In the genomic region with DNA sequence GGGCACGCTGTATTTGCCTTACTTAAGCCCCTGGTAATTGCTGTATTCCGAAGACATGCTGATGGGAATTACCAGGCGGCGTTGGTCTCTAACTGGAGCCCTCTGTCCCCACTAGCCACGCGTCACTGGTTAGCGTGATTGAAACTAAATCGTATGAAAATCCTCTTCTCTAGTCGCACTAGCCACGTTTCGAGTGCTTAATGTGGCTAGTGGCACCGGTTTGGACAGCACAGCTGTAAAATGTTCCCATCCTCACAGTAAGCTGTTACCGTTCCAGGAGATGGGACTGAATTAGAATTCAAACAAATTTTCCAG, we compare ENCODE assay signal across 9 cellular contexts. TPM values are rescaled to one million over a fixed set of nuclear protein-coding genes. Genes with fewer than 3 reads are reported as not detected.
DNase-seq lines count a peak whose midpoint lies in the region; ATAC-seq and TF ChIP-seq lines count a peak whose summit lies in the region.
"Had no signal": no experiment of that assay in that cellular context is flagged by ENCODE, and none has a peak within 500 bp of the region (broad histone marks: within the 10 kb centered on the region; RNA-seq: fewer than 3 reads in every experiment).

No MANE protein-coding gene starts in this region.

- no peaks in the 10 kb centered on the region for H4K20me1 ChIP-seq in DND-41 (ENCODE audit: insufficient read depth, low read length)

- H3K27ac ChIP-seq in DND-41 (ENCODE audit: low read length): peak overlapping the region; percentile 100
- peak overlapping the region; percentile 93 to 100 for H3K27ac ChIP-seq in left lung
- peak overlapping the region; percentile 99 for H3K27ac ChIP-seq in upper lobe of right lung

- peaks cover 49% of the 10 kb centered on the region for H3K4me1 ChIP-seq in DND-41 (ENCODE audit: insufficient read depth, low read length)
- peaks cover 9% of the 10 kb centered on the region for H3K4me1 ChIP-seq in adipocyte (ENCODE audit: control insufficient read depth, insufficient read depth, low read length)
- peaks cover 0 to 34% of the 10 kb centered on the region in 2 donors for H3K4me1 ChIP-seq in left lung
- peaks cover 9% of the 10 kb centered on the region for H3K4me1 ChIP-seq in upper lobe of right lung

- peaks cover 27% of the 10 kb centered on the region for H3K36me3 ChIP-seq in DND-41 (ENCODE audit: insufficient read depth, low read length)
- no peaks in the 10 kb centered on the region for H3K36me3 ChIP-seq in adipocyte (ENCODE audit: control insufficient read depth, insufficient read depth, low read length, severe bottlenecking)
- H3K36me3 ChIP-seq in left lung: no peaks in the 10 kb centered on the region
- H3K36me3 ChIP-seq in upper lobe of right lung: no peaks in the 10 kb centered on the region

- intact Hi-C loops in left lung (cut with DNase I): no loop called here
- intact Hi-C loops in upper lobe of right lung (cut with DNase I): no loop called here

- DNase-seq in DND-41 (no peak), GM20000 (ENCODE audit: low spot score) (peak; percentile 48), adipocyte (ENCODE audit: low read depth) (no peak), left lung (no peak), upper lobe of right lung (no peak), germinal center (ENCODE audit: low spot score) (no peak), anterior cingulate cortex (lab: John Stamatoyannopoulos, UW) (no peak)

- H3K4me3 ChIP-seq in DND-41 (ENCODE audit: low read depth in 1 of 2, low read length in 2 of 2): peak overlapping the region; percentile 81 to 85
- peak overlapping the region; percentile 86 for H3K4me3 ChIP-seq in adipocyte (ENCODE audit: low read length)
- H3K4me3 ChIP-seq in left lung: peak overlapping the region; percentile 70 to 90
- H3K4me3 ChIP-seq in upper lobe of right lung: peak overlapping the region; percentile 88

- no peaks in the 10 kb centered on the region for H3K27me3 ChIP-seq in DND-41 (ENCODE audit: insufficient read depth, low read length, poor library complexity)
- no peaks in the 10 kb centered on the region for H3K27me3 ChIP-seq in adipocyte (replicated peaks; ENCODE audit: control insufficient read depth, insufficient read depth, low read length)
- H3K27me3 ChIP-seq in left lung: no peaks in the 10 kb centered on the region
- H3K27me3 ChIP-seq in upper lobe of right lung: no peaks in the 10 kb centered on the region

- H2AFZ ChIP-seq in DND-41 (ENCODE audit: low read depth, low read length): peak overlapping the region; percentile 100

- H3K4me2 ChIP-seq in DND-41 (ENCODE audit: insufficient read depth, low read length): peak overlapping the region; percentile 91

- H3K9ac ChIP-seq in DND-41 (ENCODE audit: low read depth, low read length) (peak overlapping the region; percentile 100), adipocyte (ENCODE audit: low read length) (peak overlapping the region; percentile 86)

- peaks cover 55% of the 10 kb centered on the region for H3K79me2 ChIP-seq in DND-41 (ENCODE audit: insufficient read depth, low read length)

- TF ChIP-seq CTCF in DND-41 (IDR thresholded peaks at IDR 0.05; ENCODE audit: borderline replicate concordance, extremely low read depth, low read length, poor library complexity, severe bottlenecking) (no peak), GM20000 (IDR thresholded peaks at IDR 0.05; ENCODE audit: extremely low read depth, missing control alignments) (no peak), left lung (IDR thresholded peaks at IDR 0.05) (no peak), upper lobe of right lung (IDR thresholded peaks at IDR 0.05) (no peak)

- no peaks in the 10 kb centered on the region for H3K9me3 ChIP-seq in DND-41 (ENCODE audit: insufficient read depth, low read length, severe bottlenecking)
- H3K9me3 ChIP-seq in adipocyte (ENCODE audit: control insufficient read depth, low read length): no peaks in the 10 kb centered on the region
- no peaks in the 10 kb centered on the region for H3K9me3 ChIP-seq in left lung
- H3K9me3 ChIP-seq in upper lobe of right lung: no peaks in the 10 kb centered on the region

- ATAC-seq in DND-41 (ENCODE audit: insufficient read depth, low read depth): no peak
- ATAC-seq in HG03520 (IDR thresholded peaks at IDR 0.05; ENCODE audit: unreplicated experiment): peak; percentile 44
- peak; percentile 51 for ATAC-seq in left lung
- ATAC-seq in upper lobe of right lung: no peak

RNA-seq across cellular contexts. Expression of a gene that starts 0.7 kb away (rescaled TPM):
- 10 to 100 TPM in 1 of 2 donors, 1 to 10 TPM in 1; 4.5 to 10.5 TPM for total RNA-seq in left lung
- total RNA-seq in upper lobe of right lung: 3.6 TPM

RNA-seq across cellular contexts. Expression of a gene that starts 0.8 kb away (rescaled TPM):
- total RNA-seq in left lung (not detected), upper lobe of right lung (not detected)
- total RNA-seq: T-helper 2 cell treated with Interferon-gamma antibody and Interleukin-4, amounts not matched to agents 100 ng/mL and 5 ng/mL, for 36 hours had no signal

Comparison
In these comparisons a context has a peak if more than half of its experiments do, and no peak if none do; other contexts are left out.
1. ATAC-seq: peak in HG03520 (single experiment) and left lung (single experiment); none in DND-41 (single experiment) and upper lobe of right lung (single experiment).
2. Peak in every context shown above with its lines, with median percentiles within 50 percentile points of each other: H3K27ac ChIP-seq and H3K4me3 ChIP-seq.